22 cellular contexts compared by ENCODE assay signal in genomic region chr19:33561261-33561660, GRCh38.
"Had no signal": no experiment of that assay in that cellular context is flagged by ENCODE, and none has a peak within 500 bp of the region (broad histone marks: within the 10 kb centered on the region; RNA-seq: fewer than 3 reads in every experiment).

No MANE protein-coding gene starts in this region.

- H3K36me3 ChIP-seq: colonic mucosa, esophagus squamous epithelium, gastrocnemius medialis, heart right ventricle, left lung, lower lobe of right lung had no signal

- H3K4me3 ChIP-seq: colonic mucosa, esophagus squamous epithelium, gastrocnemius medialis, heart right ventricle, left lung, lower lobe of right lung had no signal

- ATAC-seq: effector memory CD8-positive, alpha-beta T cell; esophagus mucosa; gastrocnemius medialis; heart right ventricle; left cardiac atrium; left lung; left ventricle myocardium superior; lower lobe of right lung had no signal

- H3K27me3 ChIP-seq: colonic mucosa had no signal

- DNase-seq: colonic mucosa; cortex of kidney; effector CD8-positive, alpha-beta T cell; effector memory CD8-positive, alpha-beta T cell; endodermal cell; erythroblast; esophagus squamous epithelium; foreskin fibroblast; foreskin melanocyte; gastrocnemius medialis; glutamatergic neuron; head of caudate nucleus; heart right ventricle; hippocampal formation; left cardiac atrium; left lung; left ventricle myocardium superior; lower lobe of right lung; mesenchymal stem cell; midbrain had no signal

- H3K4me1 ChIP-seq: colonic mucosa, gastrocnemius medialis, heart right ventricle, left lung, lower lobe of right lung had no signal

- H3K9me3 ChIP-seq: colonic mucosa, esophagus squamous epithelium, gastrocnemius medialis, heart right ventricle, left lung, lower lobe of right lung had no signal

- H3K27ac ChIP-seq: colonic mucosa, epithelial cell of prostate, esophagus squamous epithelium, gastrocnemius medialis, heart right ventricle, left lung, lower lobe of right lung had no signal
